Comparison of ENCODE assay signal across 5 cellular contexts in the genomic region with DNA sequence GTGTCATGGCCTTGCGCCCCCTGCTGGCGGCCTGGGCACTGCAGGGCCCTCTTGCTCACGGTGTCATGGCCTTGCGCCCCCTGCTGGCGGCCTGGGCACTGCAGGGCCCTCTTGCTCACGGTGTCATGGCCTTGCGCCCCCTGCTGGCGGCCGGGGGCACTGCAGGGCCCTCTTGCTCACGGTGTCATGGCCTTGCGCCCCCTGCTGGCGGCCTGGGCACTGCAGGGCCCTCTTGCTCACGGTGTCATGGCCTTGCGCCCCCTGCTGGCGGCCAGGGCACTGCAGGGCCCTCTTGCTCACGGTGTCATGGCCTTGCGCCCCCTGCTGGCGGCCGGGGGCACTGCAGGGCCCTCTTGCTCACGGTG. TPM values are rescaled to one million over a fixed set of nuclear protein-coding genes. Genes with fewer than 3 reads are reported as not detected.
"Had no signal": no experiment of that assay in that cellular context is flagged by ENCODE, and none has a peak within 500 bp of the region (broad histone marks: within the 10 kb centered on the region; RNA-seq: fewer than 3 reads in every experiment).

No MANE protein-coding gene starts in this region.

RNA-seq across cellular contexts. Expression of a gene that starts 47.3 kb away (rescaled TPM):
- total RNA-seq: activated CD4-positive, alpha-beta T cell treated with anti-CD3 and anti-CD28 coated beads for 36 hours; activated CD8-positive, alpha-beta T cell treated with anti-CD3 and anti-CD28 coated beads, Interleukin-2, amount 10 ng/mL, durations not matched to agents 7 days and 5 days; cardiac septum; Right ventricle myocardium inferior; T-cell had no signal
